14 cellular contexts compared by ENCODE assay signal in genomic region chr2:3635171-3636008, GRCh38. TPM values are rescaled to one million over a fixed set of nuclear protein-coding genes. Genes with fewer than 3 reads are reported as not detected.
DNase-seq lines count a peak whose midpoint lies in the region; TF ChIP-seq lines count a peak whose summit lies in the region.
"Had no signal": no experiment of that assay in that cellular context is flagged by ENCODE, and none has a peak within 500 bp of the region (broad histone marks: within the 10 kb centered on the region; RNA-seq: fewer than 3 reads in every experiment).

No MANE protein-coding gene starts in this region.

- no peak for TF ChIP-seq POLR2A in sigmoid colon (IDR thresholded peaks at IDR 0.05)

- TF ChIP-seq EP300 in sigmoid colon (IDR thresholded peaks at IDR 0.05): no peak

- H3K4me3 ChIP-seq in H7 (ENCODE audit: insufficient read depth, low read depth, low read length) (no peak overlapping the region), sigmoid colon (peak overlapping the region in 2 of 4 donors; percentile 0 to 32)

- H3K27ac ChIP-seq in sigmoid colon: peak overlapping the region in 1 of 4 donors; percentile 62

- H3K27me3 ChIP-seq in H7 (ENCODE audit: control insufficient read depth, insufficient read depth, low read length) (no peaks in the 10 kb centered on the region; the same call in 1 of the 2 replicates), sigmoid colon (no peaks in the 10 kb centered on the region)

- no peak for TF ChIP-seq CTCF in sigmoid colon (IDR thresholded peaks at IDR 0.05)

- intact Hi-C loops in sigmoid colon (cut with DNase I): no loop called here

- no peaks in the 10 kb centered on the region for H3K36me3 ChIP-seq in H7 (replicated peaks; ENCODE audit: control insufficient read depth, insufficient read depth, low read length)
- no peaks in the 10 kb centered on the region for H3K36me3 ChIP-seq in sigmoid colon

- WGBS in sigmoid colon, 2 donors: 53 to 75% methylated on average over 29 of the region's 29 CpGs

- H3K4me1 ChIP-seq in sigmoid colon: peaks cover 0 to 31% (median 3%) of the 10 kb centered on the region in 4 donors

- DNase-seq in AG20443 (ENCODE audit: low spot score) (peak; percentile 39), H7 (peak; percentile 47), ecto neural progenitor cell (ENCODE audit: low spot score) (peak; percentile 32), sigmoid colon (peak; percentile 64), glomerular visceral epithelial cell (ENCODE audit: extremely low spot score) (no peak), superior temporal gyrus (ENCODE audit: extremely low spot score) (no peak)
- no peak for DNase-seq in stimulated activated CD4-positive, alpha-beta T cell treated with anti-CD3 and anti-CD28 coated beads, Interleukin-12 subunit alpha, Interleukin-12 subunit beta, amount 100 ng/mL, for 4 hours
- DNase-seq: activated CD4-positive, alpha-beta T cell treated with anti-CD3 and anti-CD28 coated beads for 1 hour; amygdala; cortex of kidney; RPMI8226 had no signal

- H3K9me3 ChIP-seq in sigmoid colon: no peaks in the 10 kb centered on the region

RNA-seq across cellular contexts. Expression of gene ALLC, which starts 22.6 kb away (rescaled TPM):
- total RNA-seq in H7 (2014; rRNA removed; shearing (Covaris generic)): not detected in 2 replicates
- not detected for total RNA-seq in sigmoid colon
- polyA plus RNA-seq in sigmoid colon: not detected
- total RNA-seq: CD4-positive, alpha-beta T cell; lung microvascular endothelial cell; T-helper 1 cell treated with Interleukin-12 subunit alpha and Interleukin-12 subunit beta and Interleukin-4 antibody, amounts not matched to agents 30 ng/mL and 1 ng/mL, for 36 hours had no signal

RNA-seq across cellular contexts. Expression of gene COLEC11, which starts 40.5 kb away (rescaled TPM):
- 0.07 TPM in 1 of 2 replicates, not detected in the other for total RNA-seq in H7 (2014; rRNA removed; shearing (Covaris generic))
- 1 to 10 TPM; 2.3 to 8.2 (median 3.1) TPM for total RNA-seq in sigmoid colon
- polyA plus RNA-seq in sigmoid colon: 1 to 10 TPM in 2 of 3 donors, under 1 TPM in 1; 0.92 to 3.0 (median 1.3) TPM
- total RNA-seq: T-helper 1 cell treated with Interleukin-12 subunit alpha and Interleukin-12 subunit beta and Interleukin-4 antibody, amounts not matched to agents 30 ng/mL and 1 ng/mL, for 36 hours had no signal

Comparison
In these comparisons a context has a peak if more than half of its experiments do, and no peak if none do; other contexts are left out.
1. DNase-seq: peak in AG20443 (single experiment), H7 (single experiment), ecto neural progenitor cell (single experiment) and sigmoid colon (single experiment); none in stimulated activated CD4-positive, alpha-beta T cell treated with anti-CD3 and anti-CD28 coated beads, Interleukin-12 subunit alpha, Interleukin-12 subunit beta, amount 100 ng/mL, for 4 hours (single experiment), glomerular visceral epithelial cell (single experiment) and superior temporal gyrus (single experiment).